21 cellular contexts compared by ENCODE assay signal in genomic region chr11:111413849-111414248, GRCh38. TPM values are rescaled to one million over a fixed set of nuclear protein-coding genes. Genes with fewer than 3 reads are reported as not detected.
DNase-seq lines count a peak whose midpoint lies in the region; ATAC-seq and TF ChIP-seq lines count a peak whose summit lies in the region.
"Had no signal": no experiment of that assay in that cellular context is flagged by ENCODE, and none has a peak within 500 bp of the region (broad histone marks: within the 10 kb centered on the region; RNA-seq: fewer than 3 reads in every experiment).

No MANE protein-coding gene starts in this region.

- no peaks in the 10 kb centered on the region for H3K27me3 ChIP-seq in BLaER1
- H3K27me3 ChIP-seq in tibial artery, result no peaks in the 10 kb centered on the region
- H3K27me3 ChIP-seq: uterus had no signal

- H3K4me3 ChIP-seq in BLaER1, result 0 out of 2 replicates have a peak overlapping the region, but pooled peaks have one; percentile 39
- no peak overlapping the region for H3K4me3 ChIP-seq in tibial artery
- H3K4me3 ChIP-seq: GM23338, left ventricle myocardium inferior, PC-9, smooth muscle cell, uterus had no signal

- no peaks in the 10 kb centered on the region for H4K20me1 ChIP-seq in BLaER1

- peak overlapping the region in 3 of 4 donors; percentile 79 to 90 (median 81) for H3K4me3 Mint-ChIP-seq in IgD-negative memory B cell
- H3K4me3 Mint-ChIP-seq in activated T-helper 1 cell treated with anti-CD3 and anti-CD28 coated beads, Interleukin-12 subunit alpha, Interleukin-12 subunit beta, Interleukin-2, Interleukin-4 antibody, amounts not matched to agents 30 ng/mL and 10 ng/mL and 1 ng/mL, durations not matched to agents 14 hours and 24 hours and 36 hours, result peak overlapping the region; percentile 25
- H3K4me3 Mint-ChIP-seq: GM23338 had no signal

- no peak for TF ChIP-seq CTCF in tibial artery (IDR thresholded peaks at IDR 0.05)

- intact Hi-C loops in activated T-helper 1 cell treated with anti-CD3 and anti-CD28 coated beads, Interleukin-12 subunit alpha, Interleukin-12 subunit beta, Interleukin-2, Interleukin-4 antibody, amounts not matched to agents 30 ng/mL and 10 ng/mL and 1 ng/mL, durations not matched to agents 14 hours and 24 hours and 36 hours (cut with micrococcal nuclease), result loop anchor here (1.0 to 10.0 kb wide), 2 partner anchors 35 to 959 kb away; partner anchors contain the start of gene POU2AF1
- intact Hi-C loops in tibial artery (cut with DNase I; ENCODE audit: low total_unique reads), result no loop called here

- DNase-seq in activated T-helper 1 cell treated with anti-CD3 and anti-CD28 coated beads, Interleukin-12 subunit alpha, Interleukin-12 subunit beta, Interleukin-2, Interleukin-4 antibody, amounts not matched to agents 30 ng/mL and 10 ng/mL and 1 ng/mL, durations not matched to agents 14 hours and 24 hours and 36 hours (ENCODE audit: low spot score), result no peak
- DNase-seq in stimulated activated CD4-positive, alpha-beta T cell treated with anti-CD3 and anti-CD28 coated beads, Interleukin-1b, Interleukin-23, amount 100 ng/mL, for 4 hours (ENCODE audit: low read depth in 2 of 2), result peak; percentile 10 to 28
- no peak for DNase-seq in NCI-H1694 treated with DMSO at 0.1 percent for 48 hours (lab: John Stamatoyannopoulos, UW)
- no peak for DNase-seq in tibial artery
- DNase-seq in AG08396 (ENCODE audit: low spot score), result no peak
- DNase-seq: AML-193, caudate nucleus, left ventricle myocardium inferior, NCI-H187 treated with DMSO at 0.1 percent for 48 hours, NCI-H510A, PC-9, uterus, WERI-Rb-1 had no signal

- peak overlapping the region; percentile 91 for H3K4me2 ChIP-seq in BLaER1
- H3K4me2 ChIP-seq: GM23338, PC-9, smooth muscle cell had no signal

- H3K27ac Mint-ChIP-seq in IgD-negative memory B cell, result peak overlapping the region; percentile 84 to 99 (median 97)
- peak overlapping the region; percentile 76 for H3K27ac Mint-ChIP-seq in activated T-helper 1 cell treated with anti-CD3 and anti-CD28 coated beads, Interleukin-12 subunit alpha, Interleukin-12 subunit beta, Interleukin-2, Interleukin-4 antibody, amounts not matched to agents 30 ng/mL and 10 ng/mL and 1 ng/mL, durations not matched to agents 14 hours and 24 hours and 36 hours
- H3K27ac Mint-ChIP-seq: GM23338 had no signal

- no peak for ATAC-seq in GM18909 (IDR thresholded peaks at IDR 0.05; ENCODE audit: poor library complexity, unreplicated experiment)
- ATAC-seq: GM23338, SK-N-SH treated with all-trans-retinoic acid at 6 μM for 48 hours had no signal

- peak overlapping the region; percentile 74 for H3K9ac ChIP-seq in BLaER1

- H3K9me3 Mint-ChIP-seq in IgD-negative memory B cell, result peaks cover 0 to 1% (median 0%) of the 10 kb centered on the region in 3 donors
- H3K9me3 Mint-ChIP-seq in activated T-helper 1 cell treated with anti-CD3 and anti-CD28 coated beads, Interleukin-12 subunit alpha, Interleukin-12 subunit beta, Interleukin-2, Interleukin-4 antibody, amounts not matched to agents 30 ng/mL and 10 ng/mL and 1 ng/mL, durations not matched to agents 14 hours and 24 hours and 36 hours, result peaks cover 14% of the 10 kb centered on the region
- H3K9me3 Mint-ChIP-seq: GM23338 had no signal

- H3K36me3 ChIP-seq in BLaER1 (no peaks in the 10 kb centered on the region), tibial artery (no peaks in the 10 kb centered on the region)
- H3K36me3 ChIP-seq: left ventricle myocardium inferior, uterus, WERI-Rb-1 had no signal

- H3K27ac ChIP-seq in BLaER1 (peak overlapping the region; percentile 95), tibial artery (no peak overlapping the region)
- H3K27ac ChIP-seq: left ventricle myocardium inferior, PC-9, uterus, WERI-Rb-1 had no signal

- H3K9me3 ChIP-seq in BLaER1 (no peaks in the 10 kb centered on the region), tibial artery (no peaks in the 10 kb centered on the region)
- H3K9me3 ChIP-seq: left ventricle myocardium inferior, uterus had no signal

- H3K4me1 ChIP-seq in BLaER1 (peaks cover 77% of the 10 kb centered on the region), tibial artery (peaks cover 0 to 20% (median 15%) of the 10 kb centered on the region in 4 donors)

- no peaks in the 10 kb centered on the region for H3K36me3 Mint-ChIP-seq in IgD-negative memory B cell
- H3K36me3 Mint-ChIP-seq in activated T-helper 1 cell treated with anti-CD3 and anti-CD28 coated beads, Interleukin-12 subunit alpha, Interleukin-12 subunit beta, Interleukin-2, Interleukin-4 antibody, amounts not matched to agents 30 ng/mL and 10 ng/mL and 1 ng/mL, durations not matched to agents 14 hours and 24 hours and 36 hours (ENCODE audit: low read depth), result peaks cover 8% of the 10 kb centered on the region

- no peaks in the 10 kb centered on the region for H3K27me3 Mint-ChIP-seq in IgD-negative memory B cell
- no peaks in the 10 kb centered on the region for H3K27me3 Mint-ChIP-seq in activated T-helper 1 cell treated with anti-CD3 and anti-CD28 coated beads, Interleukin-12 subunit alpha, Interleukin-12 subunit beta, Interleukin-2, Interleukin-4 antibody, amounts not matched to agents 30 ng/mL and 10 ng/mL and 1 ng/mL, durations not matched to agents 14 hours and 24 hours and 36 hours (ENCODE audit: insufficient read depth)

- peaks cover 84 to 91% (median 91%) of the 10 kb centered on the region in 3 donors for H3K4me1 Mint-ChIP-seq in IgD-negative memory B cell
- H3K4me1 Mint-ChIP-seq in activated T-helper 1 cell treated with anti-CD3 and anti-CD28 coated beads, Interleukin-12 subunit alpha, Interleukin-12 subunit beta, Interleukin-2, Interleukin-4 antibody, amounts not matched to agents 30 ng/mL and 10 ng/mL and 1 ng/mL, durations not matched to agents 14 hours and 24 hours and 36 hours (ENCODE audit: low read depth), result peaks cover 92% of the 10 kb centered on the region

RNA-seq across cellular contexts. Expression of gene POU2AF1, which starts 34.8 kb away (rescaled TPM):
- polyA plus RNA-seq in IgD-negative memory B cell, result 194 TPM
- 80.7 and 81.0 TPM in 2 replicates for total RNA-seq in activated T-helper 1 cell treated with anti-CD3 and anti-CD28 coated beads, Interleukin-12 subunit alpha, Interleukin-12 subunit beta, Interleukin-2, Interleukin-4 antibody, amounts not matched to agents 30 ng/mL and 10 ng/mL and 1 ng/mL, durations not matched to agents 14 hours and 24 hours and 36 hours
- total RNA-seq: fibroblast of villous mesenchyme, GM23338, M059J, smooth muscle cell had no signal
- polyA plus RNA-seq: GM23338, smooth muscle cell had no signal

Comparison
In these comparisons a context has a peak if more than half of its experiments do, and no peak if none do; other contexts are left out.
1. DNase-seq: peak in stimulated activated CD4-positive, alpha-beta T cell treated with anti-CD3 and anti-CD28 coated beads, Interleukin-1b, Interleukin-23, amount 100 ng/mL, for 4 hours (2 of 2); none in activated T-helper 1 cell treated with anti-CD3 and anti-CD28 coated beads, Interleukin-12 subunit alpha, Interleukin-12 subunit beta, Interleukin-2, Interleukin-4 antibody, amounts not matched to agents 30 ng/mL and 10 ng/mL and 1 ng/mL, durations not matched to agents 14 hours and 24 hours and 36 hours (single experiment), NCI-H1694 treated with DMSO at 0.1 percent for 48 hours (single experiment), tibial artery (0 of 2) and AG08396 (single experiment).